Comparison of ENCODE assay signal across 20 cellular contexts in the genomic region with DNA sequence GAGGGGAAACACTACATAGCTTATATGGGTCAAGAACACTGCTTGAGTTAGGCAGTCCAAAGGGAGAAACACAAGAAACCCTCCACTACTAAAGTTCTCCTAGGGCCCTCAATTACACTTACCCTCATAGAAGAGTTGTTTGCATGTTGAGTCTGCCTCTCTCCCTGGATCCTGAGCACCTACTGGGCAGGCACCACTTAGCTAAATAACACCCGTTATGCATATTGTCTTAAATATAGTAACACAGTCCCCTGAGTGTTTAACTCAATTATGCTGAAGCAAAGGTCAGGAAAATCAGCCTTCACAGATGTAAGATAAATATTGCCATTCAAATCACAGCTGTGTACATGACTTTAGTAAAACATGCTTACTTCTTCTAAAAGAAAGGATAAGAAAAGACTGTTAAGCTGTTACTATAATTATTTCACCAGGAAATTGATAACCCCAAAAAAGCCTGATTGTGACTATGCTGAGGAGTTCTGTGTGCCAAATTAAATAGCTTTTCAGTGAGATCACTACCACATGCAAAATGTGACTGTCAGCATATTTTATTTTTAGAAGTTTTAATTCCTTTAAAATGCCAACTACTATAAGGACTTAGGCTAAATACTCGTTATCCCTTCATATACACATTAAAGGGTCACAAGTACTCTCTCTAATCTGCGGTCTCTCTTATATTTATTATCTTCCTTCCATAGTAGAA.
DNase-seq lines count a peak whose midpoint lies in the region; ATAC-seq and TF ChIP-seq lines count a peak whose summit lies in the region.
"Had no signal": no experiment of that assay in that cellular context is flagged by ENCODE, and none has a peak within 500 bp of the region (broad histone marks: within the 10 kb centered on the region; RNA-seq: fewer than 3 reads in every experiment).

No MANE protein-coding gene starts in this region.

- peaks cover 8% of the 10 kb centered on the region for H3K4me1 Mint-ChIP-seq in type B pancreatic cell (ENCODE audit: unreplicated experiment)
- H3K4me1 Mint-ChIP-seq: activated CD4-positive, alpha-beta T cell treated with anti-CD3 and anti-CD28 coated beads, Interleukin-2, amount 10 ng/mL, durations not matched to agents 24 days and 14 days; activated naive CD8-positive, alpha-beta T cell treated with anti-CD3 and anti-CD28 coated beads, Interleukin-2, amount 50 U/mL, for 24 hours; CD4-positive, CD25-positive, alpha-beta regulatory T cell; nephron progenitor cell had no signal

- DNase-seq in NCI-H1092 treated with DMSO at 0.1 percent for 48 hours (lab: John Stamatoyannopoulos, UW) (peak; percentile 43), NCI-H1092 (lab: John Stamatoyannopoulos, UW) (no peak), SK-N-DZ (ENCODE audit: low spot score) (peak; percentile 64), left cardiac atrium (no peak), type B pancreatic cell (ENCODE audit: extremely low spot score, unreplicated experiment) (no peak), head of caudate nucleus (no peak), iPS-NIHi11 (ENCODE audit: low spot score) (no peak)
- DNase-seq: activated CD4-positive, alpha-beta T cell treated with anti-CD3 and anti-CD28 coated beads, Interleukin-2, amount 10 ng/mL, durations not matched to agents 24 days and 14 days; activated naive CD8-positive, alpha-beta T cell treated with anti-CD3 and anti-CD28 coated beads, Interleukin-2, amount 50 U/mL, for 24 hours; activated T-cell treated with anti-CD3 and anti-CD28 coated beads, Interleukin-2, amount 50 U/mL, for 48 hours; CD4-positive, CD25-positive, alpha-beta regulatory T cell; NCI-H2171 treated with DMSO at 0.1 percent for 48 hours; nephron progenitor cell; Peyer's patch; stimulated activated CD4-positive, alpha-beta T cell treated with anti-CD3 and anti-CD28 coated beads, Interleukin-4, amount 100 ng/mL, for 4 hours; T-helper 2 cell; transverse colon had no signal

- H3K36me3 Mint-ChIP-seq in type B pancreatic cell = no peaks in the 10 kb centered on the region
- H3K36me3 Mint-ChIP-seq: CD4-positive, CD25-positive, alpha-beta regulatory T cell had no signal

- intact Hi-C loops in left cardiac atrium (cut with DNase I) (no loop called here), head of caudate nucleus (cut with DNase I) (no loop called here)

- ATAC-seq in left cardiac atrium (peak; percentile 66 to 70), GM18511 (IDR thresholded peaks at IDR 0.05; ENCODE audit: unreplicated experiment) (no peak)
- ATAC-seq: activated naive CD8-positive, alpha-beta T cell treated with anti-CD3 and anti-CD28 coated beads, Interleukin-2, amount 50 U/mL, for 24 hours; esophagus mucosa; sciatic nerve had no signal

- H3K4me3 Mint-ChIP-seq in type B pancreatic cell = peak overlapping the region; percentile 15
- H3K4me3 Mint-ChIP-seq: activated CD4-positive, alpha-beta T cell treated with anti-CD3 and anti-CD28 coated beads, Interleukin-2, amount 10 ng/mL, durations not matched to agents 24 days and 14 days; activated naive CD8-positive, alpha-beta T cell treated with anti-CD3 and anti-CD28 coated beads, Interleukin-2, amount 50 U/mL, for 24 hours; CD4-positive, CD25-positive, alpha-beta regulatory T cell; nephron progenitor cell had no signal

- H3K9me3 Mint-ChIP-seq in type B pancreatic cell = no peaks in the 10 kb centered on the region
- H3K9me3 Mint-ChIP-seq: activated CD4-positive, alpha-beta T cell treated with anti-CD3 and anti-CD28 coated beads, Interleukin-2, amount 10 ng/mL, durations not matched to agents 24 days and 14 days had no signal

- TF ChIP-seq CTCF in type B pancreatic cell (conservative IDR thresholded peaks at IDR 0.05) = no peak

- no peak overlapping the region for H3K27ac Mint-ChIP-seq in type B pancreatic cell
- H3K27ac Mint-ChIP-seq: activated CD4-positive, alpha-beta T cell treated with anti-CD3 and anti-CD28 coated beads, Interleukin-2, amount 10 ng/mL, durations not matched to agents 24 days and 14 days; activated naive CD8-positive, alpha-beta T cell treated with anti-CD3 and anti-CD28 coated beads, Interleukin-2, amount 50 U/mL, for 24 hours; CD4-positive, CD25-positive, alpha-beta regulatory T cell; nephron progenitor cell had no signal

- H3K27me3 Mint-ChIP-seq in type B pancreatic cell = no peaks in the 10 kb centered on the region
- H3K27me3 Mint-ChIP-seq: activated CD4-positive, alpha-beta T cell treated with anti-CD3 and anti-CD28 coated beads, Interleukin-2, amount 10 ng/mL, durations not matched to agents 24 days and 14 days; activated naive CD8-positive, alpha-beta T cell treated with anti-CD3 and anti-CD28 coated beads, Interleukin-2, amount 50 U/mL, for 24 hours; CD4-positive, CD25-positive, alpha-beta regulatory T cell had no signal

Comparison
In these comparisons a context has a peak if more than half of its experiments do, and no peak if none do; other contexts are left out.
1. DNase-seq: peak in NCI-H1092 treated with DMSO at 0.1 percent for 48 hours (single experiment) and SK-N-DZ (single experiment); none in NCI-H1092 (single experiment), left cardiac atrium (single experiment), type B pancreatic cell (single experiment), head of caudate nucleus (0 of 42) and iPS-NIHi11 (single experiment).